Comparison of ENCODE assay signal across 9 cellular contexts in the genomic region with DNA sequence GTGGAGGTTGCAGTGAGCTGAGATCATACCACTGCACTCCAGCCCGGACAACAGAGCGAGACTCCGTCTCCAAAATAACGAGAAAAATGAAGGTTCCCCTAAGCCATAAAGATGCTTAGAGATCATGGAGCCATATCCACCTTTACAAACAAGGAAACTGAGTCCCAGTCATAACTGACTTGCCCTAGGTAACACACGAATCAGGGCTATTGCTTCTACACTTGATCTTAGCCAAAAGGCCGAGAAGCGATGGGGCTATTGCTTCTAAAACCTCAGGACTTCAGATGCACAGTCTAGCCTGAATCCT. TPM values are rescaled to one million over a fixed set of nuclear protein-coding genes. Genes with fewer than 3 reads are reported as not detected.
DNase-seq lines count a peak whose midpoint lies in the region; ATAC-seq and TF ChIP-seq lines count a peak whose summit lies in the region.
"Had no signal": no experiment of that assay in that cellular context is flagged by ENCODE, and none has a peak within 500 bp of the region (broad histone marks: within the 10 kb centered on the region; RNA-seq: fewer than 3 reads in every experiment).

No MANE protein-coding gene starts in this region.

- H3K4me3 ChIP-seq in Peyer's patch, result peak overlapping the region in 3 of 4 donors; percentile 26 to 91 (median 39)
- no peak overlapping the region for H3K4me3 ChIP-seq in esophagus (ENCODE audit: low read depth in 1 of 2, low read length in 2 of 2)
- H3K4me3 ChIP-seq in retinal pigment epithelial cell (ENCODE audit: low read length), result peak overlapping the region; percentile 35

- H3K4me1 ChIP-seq in ES-I3 (ENCODE audit: insufficient read depth, low read length) (peaks cover 6% of the 10 kb centered on the region), Peyer's patch (peaks cover 6 to 66% (median 19%) of the 10 kb centered on the region in 4 donors), esophagus (ENCODE audit: control insufficient read depth in 2 of 2, insufficient read depth in 2 of 2, low read length in 1 of 2) (peaks cover 0 to 13% of the 10 kb centered on the region in 2 donors)

- peak overlapping the region; percentile 14; the same call in 1 of the 2 replicates for H3K9ac ChIP-seq in ES-I3 (ENCODE audit: low read depth, low read length)

- H3K27me3 ChIP-seq in Peyer's patch, result no peaks in the 10 kb centered on the region
- no peaks in the 10 kb centered on the region for H3K27me3 ChIP-seq in esophagus (ENCODE audit: control insufficient read depth in 1 of 2, insufficient read depth in 2 of 2, low read length in 2 of 2)

- H3K27ac ChIP-seq in Peyer's patch (peak overlapping the region; percentile 96 to 98 (median 96)), esophagus (ENCODE audit: low read depth in 2 of 2, low read length in 1 of 2) (peak overlapping the region; percentile 93 to 99)

- TF ChIP-seq POLR2A in Peyer's patch (IDR thresholded peaks at IDR 0.05), result no peak

- DNase-seq in Peyer's patch (no peak), retinal pigment epithelial cell (ENCODE audit: low read depth) (no peak), cerebellar nuclear complex (lab: John Stamatoyannopoulos, UW) (no peak), KBM-7 (no peak), NCI-H1105 (lab: John Stamatoyannopoulos, UW) (no peak)

- H3K36me3 ChIP-seq in ES-I3 (ENCODE audit: insufficient read depth, low read length), result no peaks in the 10 kb centered on the region
- peaks cover 0 to 23% (median 0%) of the 10 kb centered on the region in 3 donors for H3K36me3 ChIP-seq in Peyer's patch
- H3K36me3 ChIP-seq in esophagus (ENCODE audit: control insufficient read depth in 2 of 2, insufficient read depth in 2 of 2, low read length in 1 of 2), result peaks cover 0 to 7% of the 10 kb centered on the region in 2 donors

- 33 to 35% methylated on average over 7 of the region's 7 CpGs for WGBS in esophagus, 2 donors

- ATAC-seq in GM21786 (IDR thresholded peaks at IDR 0.05; ENCODE audit: unreplicated experiment), result no peak

- H3K9me3 ChIP-seq in ES-I3 (ENCODE audit: control insufficient read depth, insufficient read depth, low read length), result no peaks in the 10 kb centered on the region
- H3K9me3 ChIP-seq in Peyer's patch, result no peaks in the 10 kb centered on the region
- H3K9me3 ChIP-seq in esophagus (ENCODE audit: control insufficient read depth in 2 of 2, insufficient read depth in 1 of 2, low read depth in 1 of 2, low read length in 1 of 2), result no peaks in the 10 kb centered on the region

- in situ Hi-C loops in KBM-7 (cut with MboI; ENCODE audit: low pct_unique_long_range_greater_than_20kb, low sequenced_read_pairs), result no loop called here

- no peak for TF ChIP-seq CTCF in Peyer's patch (IDR thresholded peaks at IDR 0.05)
- TF ChIP-seq CTCF in retinal pigment epithelial cell (conservative IDR thresholded peaks at IDR 0.05; ENCODE audit: low read depth, low read length), result no peak

RNA-seq across cellular contexts. Expression of a gene that starts 3.2 kb away (rescaled TPM):
- total RNA-seq in Peyer's patch, result 10 to 100 TPM in 3 of 4 donors, 1 to 10 TPM in 1; 9.9 to 51.5 (median 35.8) TPM
- polyA plus RNA-seq in esophagus, result 10 to 100 TPM in 1 of 2 donors, 1 to 10 TPM in 1; 8.9 to 13.3 TPM

RNA-seq across cellular contexts. Expression of a gene that starts 12.0 kb away (rescaled TPM):
- 1 to 10 TPM in 3 of 4 donors, under 1 TPM in 1; 0.70 to 8.3 (median 2.1) TPM for total RNA-seq in Peyer's patch
- polyA plus RNA-seq in esophagus, result 10 to 100 TPM in 1 of 2 donors, 1 to 10 TPM in 1; 6.8 to 12.7 TPM

RNA-seq across cellular contexts. Expression of a gene that starts 14.7 kb away (rescaled TPM):
- total RNA-seq in Peyer's patch, result 100 to 1,000 TPM in 2 of 4 donors, 10 to 100 TPM in 2; 34.7 to 121 (median 96.7) TPM
- 10 to 100 TPM in 1 of 2 donors, 1 to 10 TPM in 1; 9.0 to 15.5 TPM for polyA plus RNA-seq in esophagus

RNA-seq across cellular contexts. Expression of a gene that starts 15.0 kb away (rescaled TPM):
- 1,000 to 10,000 TPM; 1,077 to 1,595 (median 1,505) TPM for total RNA-seq in Peyer's patch
- 1,000 to 10,000 TPM; 2,667 to 2,860 TPM for polyA plus RNA-seq in esophagus

RNA-seq across cellular contexts. Expression of a gene that starts 19.1 kb away (rescaled TPM):
- total RNA-seq in Peyer's patch, result 100 to 1,000 TPM in 3 of 4 donors, 10 to 100 TPM in 1; 58.6 to 203 (median 130) TPM
- 10 to 100 TPM in 1 of 2 donors, 1 to 10 TPM in 1; 6.5 to 26.7 TPM for polyA plus RNA-seq in esophagus
- total RNA-seq: renal cortical epithelial cell had no signal

Comparison
In these comparisons a context has a peak if more than half of its experiments do, and no peak if none do; other contexts are left out.
1. H3K4me3 ChIP-seq: peak in Peyer's patch (3 of 4) and retinal pigment epithelial cell (single experiment); none in esophagus (0 of 2).